10 cellular contexts compared by ENCODE assay signal in genomic region chr18:36769611-36770314, GRCh38.
DNase-seq lines count a peak whose midpoint lies in the region; ATAC-seq and TF ChIP-seq lines count a peak whose summit lies in the region.
"Had no signal": no experiment of that assay in that cellular context is flagged by ENCODE, and none has a peak within 500 bp of the region (broad histone marks: within the 10 kb centered on the region; RNA-seq: fewer than 3 reads in every experiment).

No MANE protein-coding gene starts in this region.

- peaks cover 9% of the 10 kb centered on the region for H3K4me1 Mint-ChIP-seq in stimulated activated naive CD8-positive, alpha-beta T cell treated with anti-CD3 and anti-CD28 coated beads, Interleukin-15, amount 100 ng/mL, for 72 hours

- no peak for ATAC-seq in stimulated activated naive CD8-positive, alpha-beta T cell treated with anti-CD3 and anti-CD28 coated beads, Interleukin-15, Interleukin-2, amounts not matched to agents 100 U/mL and 50 U/mL, for 24 hours
- no peak for ATAC-seq in stimulated activated naive CD8-positive, alpha-beta T cell treated with anti-CD3 and anti-CD28 coated beads, Interleukin-15, amount 100 ng/mL, for 72 hours
- no peak for ATAC-seq in GM21526 (IDR thresholded peaks at IDR 0.05; ENCODE audit: low FRiP score, unreplicated experiment)
- ATAC-seq: PC-3 had no signal

- TF ChIP-seq CTCF in foreskin fibroblast (IDR thresholded peaks at IDR 0.05; ENCODE audit: low read depth, low read length), result peak; percentile 8

- no peak overlapping the region for H3K4me3 ChIP-seq in foreskin fibroblast (ENCODE audit: low read depth in 1 of 2, low read length in 2 of 2)

- no peak overlapping the region for H3K27ac Mint-ChIP-seq in stimulated activated naive CD8-positive, alpha-beta T cell treated with anti-CD3 and anti-CD28 coated beads, Interleukin-15, amount 100 ng/mL, for 72 hours

- no peak overlapping the region for H3K4me3 Mint-ChIP-seq in stimulated activated naive CD8-positive, alpha-beta T cell treated with anti-CD3 and anti-CD28 coated beads, Interleukin-15, amount 100 ng/mL, for 72 hours

- peak; percentile 26 for DNase-seq in stimulated activated naive CD8-positive, alpha-beta T cell treated with anti-CD3 and anti-CD28 coated beads, Interleukin-15, Interleukin-2, amounts not matched to agents 100 U/mL and 50 U/mL, for 24 hours
- no peak for DNase-seq in stimulated activated naive CD8-positive, alpha-beta T cell treated with anti-CD3 and anti-CD28 coated beads, Interleukin-15, amount 100 ng/mL, for 72 hours
- DNase-seq in OCI-M1 (lab: John Stamatoyannopoulos, UW) (peak; percentile 29), foreskin fibroblast (no peak), NOMO-1 (lab: John Stamatoyannopoulos, UW; ENCODE audit: unreplicated experiment in 2 of 2) (no peak), NCI-H446 treated with DMSO at 0.1 percent for 48 hours (lab: John Stamatoyannopoulos, UW) (no peak)
- DNase-seq in stimulated activated naive CD4-positive, alpha-beta T cell treated with Interleukin-2 at 50 U/mL for 16 hours (lab: John Stamatoyannopoulos, UW), result no peak
- DNase-seq: activated naive CD4-positive, alpha-beta T cell treated with Interleukin-2 at 50 U/mL for 16 hours had no signal

- H3K9me3 Mint-ChIP-seq in stimulated activated naive CD8-positive, alpha-beta T cell treated with anti-CD3 and anti-CD28 coated beads, Interleukin-15, amount 100 ng/mL, for 72 hours, result no peaks in the 10 kb centered on the region

- H3K27me3 Mint-ChIP-seq in stimulated activated naive CD8-positive, alpha-beta T cell treated with anti-CD3 and anti-CD28 coated beads, Interleukin-15, amount 100 ng/mL, for 72 hours, result peaks cover 7% of the 10 kb centered on the region

Comparison
In these comparisons a context has a peak if more than half of its experiments do, and no peak if none do; other contexts are left out.
1. DNase-seq: peak in stimulated activated naive CD8-positive, alpha-beta T cell treated with anti-CD3 and anti-CD28 coated beads, Interleukin-15, Interleukin-2, amounts not matched to agents 100 U/mL and 50 U/mL, for 24 hours (single experiment) and OCI-M1 (single experiment); none in stimulated activated naive CD8-positive, alpha-beta T cell treated with anti-CD3 and anti-CD28 coated beads, Interleukin-15, amount 100 ng/mL, for 72 hours (0 of 2), foreskin fibroblast (0 of 2), NOMO-1 (0 of 2), stimulated activated naive CD4-positive, alpha-beta T cell treated with Interleukin-2 at 50 U/mL for 16 hours (single experiment) and NCI-H446 treated with DMSO at 0.1 percent for 48 hours (single experiment).